30 cellular contexts compared by ENCODE assay signal in the genomic region with DNA sequence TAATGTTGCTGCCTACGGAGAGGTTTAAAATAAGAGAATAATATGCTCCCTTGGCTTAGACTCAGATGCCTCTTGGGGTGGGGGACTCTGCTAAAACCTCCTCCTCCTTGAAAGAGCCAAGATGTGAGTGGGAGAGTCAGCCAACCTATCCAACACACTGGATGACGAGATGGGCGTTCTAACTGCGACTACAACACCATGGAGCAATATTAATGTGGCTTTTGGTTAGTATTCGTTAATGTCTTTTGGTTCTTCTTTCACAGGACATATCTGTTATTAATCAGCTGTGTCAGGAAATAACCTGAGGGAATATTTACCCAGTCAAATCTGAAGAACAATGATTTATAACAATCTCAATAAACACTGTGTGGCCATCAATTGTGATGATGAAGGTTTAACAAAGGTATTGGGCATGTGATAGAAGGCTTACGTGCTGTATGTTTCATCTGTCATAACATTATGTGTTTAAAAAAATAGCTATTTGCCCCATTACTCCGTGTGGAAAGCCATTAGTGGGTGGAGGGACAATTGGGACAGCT.
"Had no signal": no experiment of that assay in that cellular context is flagged by ENCODE, and none has a peak within 500 bp of the region (broad histone marks: within the 10 kb centered on the region; RNA-seq: fewer than 3 reads in every experiment).

No MANE protein-coding gene starts in this region.

- H3K4me3 ChIP-seq: cardiac muscle cell had no signal

- H3K4me3 Mint-ChIP-seq: activated CD4-positive, alpha-beta memory T cell treated with anti-CD3 and anti-CD28 coated beads, Interleukin-2, amount 10 ng/mL, durations not matched to agents 7 days and 5 days; activated CD8-positive, alpha-beta memory T cell treated with anti-CD3 and anti-CD28 coated beads, Interleukin-2, amount 10 ng/mL, durations not matched to agents 7 days and 5 days; activated naive CD8-positive, alpha-beta T cell treated with anti-CD3 and anti-CD28 coated beads for 36 hours; central memory CD8-positive, alpha-beta T cell had no signal

- H3K36me3 ChIP-seq: cardiac muscle cell, WERI-Rb-1 had no signal

- ATAC-seq: activated CD8-positive, alpha-beta memory T cell treated with anti-CD3 and anti-CD28 coated beads, Interleukin-2, amount 10 ng/mL, durations not matched to agents 7 days and 5 days had no signal

- H3K27ac Mint-ChIP-seq: activated CD4-positive, alpha-beta memory T cell treated with anti-CD3 and anti-CD28 coated beads, Interleukin-2, amount 10 ng/mL, durations not matched to agents 7 days and 5 days; activated CD8-positive, alpha-beta memory T cell treated with anti-CD3 and anti-CD28 coated beads, Interleukin-2, amount 10 ng/mL, durations not matched to agents 7 days and 5 days; activated naive CD8-positive, alpha-beta T cell treated with anti-CD3 and anti-CD28 coated beads for 36 hours had no signal

- H3K9me3 Mint-ChIP-seq: activated CD4-positive, alpha-beta memory T cell treated with anti-CD3 and anti-CD28 coated beads, Interleukin-2, amount 10 ng/mL, durations not matched to agents 7 days and 5 days; activated naive CD8-positive, alpha-beta T cell treated with anti-CD3 and anti-CD28 coated beads for 36 hours; central memory CD8-positive, alpha-beta T cell had no signal

- H3K27ac ChIP-seq: cardiac muscle cell, WERI-Rb-1 had no signal

- H3K36me3 Mint-ChIP-seq: activated CD8-positive, alpha-beta memory T cell treated with anti-CD3 and anti-CD28 coated beads, Interleukin-2, amount 10 ng/mL, durations not matched to agents 7 days and 5 days; activated naive CD8-positive, alpha-beta T cell treated with anti-CD3 and anti-CD28 coated beads for 36 hours had no signal

- H3K27me3 Mint-ChIP-seq: activated CD4-positive, alpha-beta memory T cell treated with anti-CD3 and anti-CD28 coated beads, Interleukin-2, amount 10 ng/mL, durations not matched to agents 7 days and 5 days; activated CD8-positive, alpha-beta memory T cell treated with anti-CD3 and anti-CD28 coated beads, Interleukin-2, amount 10 ng/mL, durations not matched to agents 7 days and 5 days; activated naive CD8-positive, alpha-beta T cell treated with anti-CD3 and anti-CD28 coated beads for 36 hours; central memory CD8-positive, alpha-beta T cell had no signal

- H3K27me3 ChIP-seq: cardiac muscle cell had no signal

- H3K4me1 Mint-ChIP-seq: activated CD8-positive, alpha-beta memory T cell treated with anti-CD3 and anti-CD28 coated beads, Interleukin-2, amount 10 ng/mL, durations not matched to agents 7 days and 5 days; activated naive CD8-positive, alpha-beta T cell treated with anti-CD3 and anti-CD28 coated beads for 36 hours; central memory CD8-positive, alpha-beta T cell had no signal

- DNase-seq: activated CD4-positive, alpha-beta memory T cell treated with anti-CD3 and anti-CD28 coated beads, Interleukin-2, amount 10 ng/mL, durations not matched to agents 7 days and 5 days; activated CD4-positive, alpha-beta T cell treated with anti-CD3 and anti-CD28 coated beads for 1 hour; activated CD4-positive, alpha-beta T cell treated with anti-CD3 and anti-CD28 coated beads for 48 hours; activated CD4-positive, CD25-positive, alpha-beta regulatory T cell; activated CD8-positive, alpha-beta memory T cell treated with anti-CD3 and anti-CD28 coated beads for 24 hours; activated CD8-positive, alpha-beta memory T cell treated with anti-CD3 and anti-CD28 coated beads, Interleukin-2, amount 10 ng/mL, durations not matched to agents 7 days and 5 days; activated CD8-positive, alpha-beta memory T cell treated with anti-CD3 and anti-CD28 coated beads, Interleukin-2, amount 50 U/mL, for 48 hours; activated effector memory CD4-positive, alpha-beta T cell treated with Interleukin-2 at 50 U/mL for 16 hours; activated naive CD4-positive, alpha-beta T cell treated with anti-CD3 and anti-CD28 coated beads, Interleukin-2, amount 50 U/mL, for 16 hours; activated naive CD8-positive, alpha-beta T cell treated with anti-CD3 and anti-CD28 coated beads for 36 hours; activated T-cell treated with anti-CD3 and anti-CD28 coated beads, Interleukin-2, amount 50 U/mL, for 48 hours; amniotic stem cell; aorta; Karpas-422; NCI-H1105; NCI-H1436 treated with DMSO at 0.1 percent for 48 hours; NCI-H1694 treated with DMSO at 0.1 percent for 48 hours; NCI-H2029; NCI-H2107; NCI-H2171; NCI-H510A; NCI-H526; NCI-H748 treated with DMSO at 0.1 percent for 48 hours; NK-92 treated with Interleukin-12 subunit alpha and Interleukin-12 subunit beta, amount 100 ng/mL, for 24 hours; OCI-M1; Right ventricle myocardium superior; T1000; WERI-Rb-1 had no signal
